In the genomic region with DNA sequence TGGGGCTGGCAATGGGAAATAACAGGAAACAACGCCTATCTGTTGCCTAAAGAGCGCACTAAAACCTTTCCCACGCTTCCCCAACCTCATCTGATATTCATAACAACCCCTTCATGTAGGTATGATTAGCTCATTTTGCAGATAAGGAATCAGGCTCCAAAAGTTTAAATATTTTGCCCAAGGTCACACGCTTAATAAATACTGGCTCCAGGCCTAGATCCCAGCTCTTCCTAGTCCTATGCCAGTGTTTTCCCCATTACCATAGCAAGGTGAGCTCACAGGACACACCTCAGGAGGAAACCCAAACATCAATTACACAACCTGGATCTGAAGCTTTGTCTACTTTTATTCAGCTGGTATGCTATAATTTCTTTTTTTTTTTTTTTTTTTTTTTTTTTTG, we compare ENCODE assay signal across 18 cellular contexts.
"Had no signal": no experiment of that assay in that cellular context is flagged by ENCODE, and none has a peak within 500 bp of the region (broad histone marks: within the 10 kb centered on the region; RNA-seq: fewer than 3 reads in every experiment).

No MANE protein-coding gene starts in this region.

- H3K4me3 ChIP-seq: coronary artery, lower lobe of right lung, ovary, psoas muscle, right atrium auricular region, testis, vagina had no signal

- H3K36me3 ChIP-seq: lower lobe of right lung, ovary, right atrium auricular region, vagina had no signal

- H3K27ac ChIP-seq: coronary artery, lower lobe of right lung, ovary, psoas muscle, right atrium auricular region, testis, vagina had no signal

- H3K27me3 ChIP-seq: ovary, right atrium auricular region, testis, vagina had no signal

- H3K4me1 ChIP-seq: lower lobe of right lung, psoas muscle, testis, vagina had no signal

- ATAC-seq: left lobe of liver, lower lobe of right lung, natural killer cell, psoas muscle, T-cell had no signal

- DNase-seq: activated CD4-positive, alpha-beta T cell treated with anti-CD3 and anti-CD28 coated beads for 1 hour; activated CD8-positive, alpha-beta memory T cell treated with anti-CD3 and anti-CD28 coated beads for 24 hours; activated CD8-positive, alpha-beta memory T cell treated with anti-CD3 and anti-CD28 coated beads, Interleukin-2, amount 50 U/mL, for 4 hours; activated naive CD4-positive, alpha-beta T cell treated with Interleukin-2 at 50 U/mL for 16 hours; activated naive CD8-positive, alpha-beta T cell treated with anti-CD3 and anti-CD28 coated beads for 36 hours; activated T-cell treated with anti-CD3 and anti-CD28 coated beads, Interleukin-2, amount 50 U/mL, for 24 hours; kidney; lower lobe of right lung; natural killer cell; ovary; psoas muscle; stimulated activated CD4-positive, alpha-beta T cell treated with anti-CD3 and anti-CD28 coated beads, Interleukin-4, amount 100 ng/mL, for 4 hours; T-cell; testis had no signal

- H3K9me3 ChIP-seq: lower lobe of right lung, ovary, psoas muscle, right atrium auricular region, testis, vagina had no signal
